Comparison of ENCODE assay signal across 8 cellular contexts in the genomic region with DNA sequence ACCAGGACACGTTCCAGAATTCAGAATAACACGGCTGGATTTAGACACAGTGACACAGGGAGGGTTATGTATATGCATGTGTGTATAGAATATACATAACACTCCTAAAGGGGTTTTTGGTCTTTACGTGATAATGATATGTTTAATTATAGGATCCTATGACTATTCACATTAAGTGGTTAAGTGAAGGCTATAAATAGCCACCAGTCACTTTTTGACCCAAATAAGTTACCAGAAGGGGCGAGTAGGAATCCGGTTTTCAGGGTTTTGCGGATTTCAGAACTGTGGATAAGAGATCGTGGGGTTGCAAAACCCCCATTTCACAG. TPM values are rescaled to one million over a fixed set of nuclear protein-coding genes. Genes with fewer than 3 reads are reported as not detected.
A peak's percentile ranks its signal among the peaks of the same experiment; 100 is the strongest.
DNase-seq lines count a peak whose midpoint lies in the region; ATAC-seq and TF ChIP-seq lines count a peak whose summit lies in the region.

No MANE protein-coding gene starts in this region.

- peak overlapping the region; percentile 62 for H2AFZ ChIP-seq in PC-3 (ENCODE audit: low read length)

- H3K9me3 ChIP-seq in PC-3 (ENCODE audit: low read length) (no peaks in the 10 kb centered on the region), esophagus squamous epithelium (no peaks in the 10 kb centered on the region), skeletal muscle satellite cell (replicated peaks; ENCODE audit: low read length) (no peaks in the 10 kb centered on the region)

- DNase-seq in G401 (ENCODE audit: low spot score): peak; percentile 16
- no peak for DNase-seq in PC-3
- no peak for DNase-seq in esophagus squamous epithelium (lab: John Stamatoyannopoulos, UW)
- DNase-seq in retina: no peak
- DNase-seq in COLO668 (lab: John Stamatoyannopoulos, UW; ENCODE audit: unreplicated experiment): no peak
- no peak for DNase-seq in erythroblast (lab: John Stamatoyannopoulos, UW)

- WGBS in esophagus squamous epithelium, 2 donors: 29 to 30% methylated on average over 7 of the region's 7 CpGs

- no peaks in the 10 kb centered on the region for H3K9me2 ChIP-seq in PC-3 (replicated peaks; ENCODE audit: low read length)

- H3K36me3 ChIP-seq in PC-3 (ENCODE audit: low read depth, low read length) (no peaks in the 10 kb centered on the region), esophagus squamous epithelium (peaks cover 0 to 34% (median 0%) of the 10 kb centered on the region in 3 donors), skeletal muscle satellite cell (ENCODE audit: insufficient read depth, low read length) (peaks cover 6% of the 10 kb centered on the region)

- intact Hi-C loops in PC-3 (cut with micrococcal nuclease) (no loop called here), esophagus squamous epithelium (cut with DNase I) (no loop called here)

- H3K9ac ChIP-seq in PC-3 (ENCODE audit: low read length) (no peak overlapping the region), skeletal muscle satellite cell (ENCODE audit: low read depth, low read length) (no peak overlapping the region)

- H3K4me1 ChIP-seq in PC-3 (ENCODE audit: insufficient read depth, low read length): peaks cover 11% of the 10 kb centered on the region
- H3K4me1 ChIP-seq in esophagus squamous epithelium: peaks cover 9 to 17% (median 10%) of the 10 kb centered on the region in 3 donors
- H3K4me1 ChIP-seq in skeletal muscle satellite cell (ENCODE audit: control insufficient read depth, insufficient read depth, low read length): peaks cover 11% of the 10 kb centered on the region

- H3K27ac ChIP-seq in PC-3 (ENCODE audit: low read length) (no peak overlapping the region), esophagus squamous epithelium (peak overlapping the region; percentile 41 to 86 (median 81))

- no peaks in the 10 kb centered on the region for H3K79me2 ChIP-seq in PC-3 (ENCODE audit: low read length)

- H3K27me3 ChIP-seq in PC-3 (ENCODE audit: low read length) (no peaks in the 10 kb centered on the region), esophagus squamous epithelium (no peaks in the 10 kb centered on the region), skeletal muscle satellite cell (ENCODE audit: control insufficient read depth, insufficient read depth, low read length) (no peaks in the 10 kb centered on the region)

- CTCF ChIA-PET in PC-3 (lab: Charles Lee): interaction anchor here (0.6 to 1.3 kb wide), 5 partner anchors 11 to 178 kb away, joined by 3 to 7 read pairs (median 6); a partner anchor contains a TSS

- H3K4me3 ChIP-seq in PC-3 (ENCODE audit: low read length) (peak overlapping the region; percentile 40), esophagus squamous epithelium (peak overlapping the region in 3 of 4 donors; percentile 20 to 72 (median 56)), skeletal muscle satellite cell (ENCODE audit: low read length) (peak overlapping the region; percentile 40)

- TF ChIP-seq POLR2A in esophagus squamous epithelium (IDR thresholded peaks at IDR 0.05): no peak
- no peak for TF ChIP-seq POLR2A in erythroblast (IDR thresholded peaks at IDR 0.05; ENCODE audit: low read length)

- TF ChIP-seq CTCF in PC-3 (conservative IDR thresholded peaks at IDR 0.05; ENCODE audit: low read depth, low read length) (no peak), esophagus squamous epithelium (IDR thresholded peaks at IDR 0.05) (no peak)

- peak overlapping the region; percentile 75 for H3K4me2 ChIP-seq in PC-3 (ENCODE audit: low read length)
- H3K4me2 ChIP-seq in skeletal muscle satellite cell (ENCODE audit: low read length): peak overlapping the region; percentile 85

- BruUV-seq in PC-3 (replicated peaks; lab: Mats Ljungman, UMichigan): no TSS peak

- H3F3A ChIP-seq in PC-3 (ENCODE audit: low read length, unreplicated experiment): no peaks in the 10 kb centered on the region

- POLR2A ChIA-PET in PC-3 (lab: Charles Lee; ENCODE audit: unreplicated experiment): interaction anchor here (0.5 to 0.7 kb wide), 6 partner anchors 11 to 213 kb away, joined by 3 to 6 read pairs (median 4); a partner anchor contains a TSS

- ATAC-seq in PC-3: peak; percentile 7; the same call in 1 of the 2 replicates
- no peak for ATAC-seq in GM21447 (IDR thresholded peaks at IDR 0.05; ENCODE audit: unreplicated experiment)

- in situ Hi-C loops in G401 (cut with HindIII; ENCODE audit: low sequenced_read_pairs): no loop called here

- H4K20me1 ChIP-seq in PC-3 (ENCODE audit: low read length): no peaks in the 10 kb centered on the region

RNA-seq across cellular contexts. Expression of a gene that starts 6.9 kb away (rescaled TPM):
- 0.18 and 0.64 TPM in 2 replicates for total RNA-seq in G401 (2014; rRNA removed; shearing (Covaris generic))
- 0.81 and 1.2 TPM in 2 replicates for total RNA-seq in PC-3 (2014; rRNA removed)
- under 1 TPM in 1 of 4 donors, not detected in 3; 0.42 TPM for total RNA-seq in esophagus squamous epithelium
- 0.22 TPM in 1 of 2 replicates, not detected in the other for total RNA-seq in skeletal muscle satellite cell (2012; rRNA removed)

RNA-seq across cellular contexts. Expression of a gene that starts 9.5 kb away (rescaled TPM):
- 9.5 and 10.8 TPM in 2 replicates for total RNA-seq in G401 (2014; rRNA removed; shearing (Covaris generic))
- 17.2 and 18.4 TPM in 2 replicates for total RNA-seq in PC-3 (2014; rRNA removed)
- 10 to 100 TPM in 3 of 4 donors, 1 to 10 TPM in 1; 10.0 to 23.7 (median 14.7) TPM for total RNA-seq in esophagus squamous epithelium
- total RNA-seq in skeletal muscle satellite cell (2012; rRNA removed): 10.7 and 18.3 TPM in 2 replicates

RNA-seq across cellular contexts. Expression of a gene that starts 10.6 kb away (rescaled TPM):
- total RNA-seq in G401 (2014; rRNA removed; shearing (Covaris generic)): 77.4 and 104 TPM in 2 replicates
- total RNA-seq in PC-3 (2014; rRNA removed) (183 and 214 TPM in 2 replicates), esophagus squamous epithelium (10 to 100 TPM; 31.9 to 56.1 (median 39.6) TPM)
- 41.6 and 52.4 TPM in 2 replicates for total RNA-seq in skeletal muscle satellite cell (2012; rRNA removed)

RNA-seq across cellular contexts. Expression of a gene that starts 15.9 kb away (rescaled TPM):
- 6.6 and 8.0 TPM in 2 replicates for total RNA-seq in G401 (2014; rRNA removed; shearing (Covaris generic))
- 11.1 and 17.3 TPM in 2 replicates for total RNA-seq in PC-3 (2014; rRNA removed)
- 1 to 10 TPM; 2.9 to 9.2 (median 5.8) TPM for total RNA-seq in esophagus squamous epithelium
- total RNA-seq in skeletal muscle satellite cell (2012; rRNA removed): 3.3 and 4.4 TPM in 2 replicates

RNA-seq across cellular contexts. Expression of a gene that starts 24.1 kb away (rescaled TPM):
- 356 and 383 TPM in 2 replicates for total RNA-seq in G401 (2014; rRNA removed; shearing (Covaris generic))
- total RNA-seq in PC-3 (2014; rRNA removed) (575 and 635 TPM in 2 replicates), esophagus squamous epithelium (100 to 1,000 TPM; 146 to 253 (median 183) TPM)
- total RNA-seq in skeletal muscle satellite cell (2012; rRNA removed): 278 and 322 TPM in 2 replicates
